ENCODE assay signal across 32 cellular contexts in the genomic region with DNA sequence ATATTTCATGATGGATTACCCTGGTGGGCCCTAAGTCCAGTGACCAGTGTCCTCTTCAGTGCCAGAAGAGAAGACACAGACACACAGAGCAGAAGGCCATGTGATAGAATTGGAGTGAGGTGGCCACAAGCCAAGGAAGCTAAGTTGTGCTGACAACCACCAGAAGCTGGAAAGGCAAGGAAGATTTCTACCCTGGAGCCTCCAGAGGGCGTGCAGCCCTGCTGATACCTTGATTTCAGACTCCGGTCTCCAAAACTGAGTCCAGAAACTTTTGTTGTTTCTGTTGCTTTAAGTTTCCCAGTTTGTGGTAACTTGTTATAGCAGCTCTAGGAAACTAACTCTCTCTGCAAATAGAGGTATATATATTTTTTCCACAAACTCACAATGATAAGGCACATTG.
DNase-seq lines count a peak whose midpoint lies in the region; ATAC-seq, FAIRE-seq and TF ChIP-seq lines count a peak whose summit lies in the region.
"Had no signal": no experiment of that assay in that cellular context is flagged by ENCODE, and none has a peak within 500 bp of the region (broad histone marks: within the 10 kb centered on the region; RNA-seq: fewer than 3 reads in every experiment).

No MANE protein-coding gene starts in this region.

- in situ Hi-C loops in HepG2 (cut with HindIII; ENCODE audit: extremely low pct_ligation_motif_present, low pct_unique_long_range_greater_than_20kb): no loop called here

- TF ChIP-seq EP300 in HepG2 (IDR thresholded peaks at IDR 0.05; ENCODE audit: low read depth in 2 of 2, low read length in 2 of 2) (no peak), HepG2 (CRISPR knock-in tag; IDR thresholded peaks at IDR 0.05; ENCODE audit: borderline replicate concordance) (no peak)

- ATAC-seq in HepG2 (no peak), right lobe of liver (no peak), GM23338 (no peak), lower lobe of right lung (no peak)
- ATAC-seq: CD8-positive, alpha-beta T cell; pancreas; upper lobe of right lung had no signal

- H3K9me3 ChIP-seq in HepG2 (ENCODE audit: low read length) (no peaks in the 10 kb centered on the region), right lobe of liver (no peaks in the 10 kb centered on the region), WERI-Rb-1 (ENCODE audit: severe bottlenecking) (peaks cover 7% of the 10 kb centered on the region), lower lobe of right lung (no peaks in the 10 kb centered on the region), osteoblast (ENCODE audit: low read depth, low read length) (no peaks in the 10 kb centered on the region)
- H3K9me3 ChIP-seq: pancreas, SJCRH30, suprapubic skin, upper lobe of right lung had no signal

- no peaks in the 10 kb centered on the region; the same call in 1 of the 2 replicates for H4K20me1 ChIP-seq in HepG2 (ENCODE audit: insufficient read depth, low read length)
- H4K20me1 ChIP-seq in GM23338 (replicated peaks; ENCODE audit: insufficient read depth): no peaks in the 10 kb centered on the region
- no peaks in the 10 kb centered on the region for H4K20me1 ChIP-seq in osteoblast (ENCODE audit: insufficient read depth, low read length)

- no peak for TF ChIP-seq RAD21 in HepG2 (CRISPR knock-in tag; IDR thresholded peaks at IDR 0.05)

- WGBS in HepG2 (ENCODE audit: low lambda C conversion rate): 5% methylated on average over 2 of the region's 2 CpGs
- whole genome bisulfite sequencing in right lobe of liver (ENCODE audit: insufficient coverage, low coverage, low lambda C conversion rate, missing lambda C conversion rate): 39% methylated on average over 2 of the region's 2 CpGs

- intact Hi-C loops in HepG2 (cut with micrococcal nuclease; ENCODE audit: unreplicated experiment) (no loop called here), right lobe of liver (cut with DNase I) (no loop called here), lower lobe of right lung (cut with DNase I) (no loop called here)
- intact Hi-C loops in activated T-helper 1 cell treated with anti-CD3 and anti-CD28 coated beads, Interleukin-12 subunit alpha, Interleukin-12 subunit beta, Interleukin-2, Interleukin-4 antibody, amounts not matched to agents 30 ng/mL and 10 ng/mL and 1 ng/mL, durations not matched to agents 14 hours and 24 hours and 36 hours (cut with micrococcal nuclease): no loop called here

- BruUV-seq in HepG2 (replicated peaks; lab: Mats Ljungman, UMichigan): no TSS peak

- H2AFZ ChIP-seq in HepG2 (ENCODE audit: low read length) (no peak overlapping the region), GM23338 (no peak overlapping the region), osteoblast (ENCODE audit: low read length) (no peak overlapping the region)

- no peak overlapping the region for H3K27ac Mint-ChIP-seq in GM23338
- H3K27ac Mint-ChIP-seq in activated T-helper 1 cell treated with anti-CD3 and anti-CD28 coated beads, Interleukin-12 subunit alpha, Interleukin-12 subunit beta, Interleukin-2, Interleukin-4 antibody, amounts not matched to agents 30 ng/mL and 10 ng/mL and 1 ng/mL, durations not matched to agents 14 hours and 24 hours and 36 hours: no peak overlapping the region
- H3K27ac Mint-ChIP-seq: activated CD4-positive, alpha-beta T cell treated with anti-CD3 and anti-CD28 coated beads, Interleukin-2, amount 10 ng/mL, durations not matched to agents 24 days and 14 days; activated naive CD8-positive, alpha-beta T cell; CD8-positive, alpha-beta T cell; immature natural killer cell; memory B cell had no signal

- no peak overlapping the region for H3K27ac ChIP-seq in HepG2 (ENCODE audit: extremely low read length, insufficient read depth, low read length)
- H3K27ac ChIP-seq in right lobe of liver: no peak overlapping the region
- no peak overlapping the region for H3K27ac ChIP-seq in GM23338 (ENCODE audit: low read depth)
- H3K27ac ChIP-seq in WERI-Rb-1: no peak overlapping the region
- no peak overlapping the region for H3K27ac ChIP-seq in lower lobe of right lung
- no peak overlapping the region for H3K27ac ChIP-seq in osteoblast (ENCODE audit: low read depth, low read length)
- H3K27ac ChIP-seq: HL-60, KMS-11, pancreas, SJCRH30, skin epidermis, suprapubic skin, upper lobe of right lung had no signal

- H3K79me2 ChIP-seq in HepG2 (ENCODE audit: insufficient read depth, low read length) (no peaks in the 10 kb centered on the region), GM23338 (replicated peaks; ENCODE audit: insufficient read depth) (no peaks in the 10 kb centered on the region), osteoblast (ENCODE audit: insufficient read depth, low read length) (no peaks in the 10 kb centered on the region)

- no peaks in the 10 kb centered on the region for H3K4me1 Mint-ChIP-seq in GM23338
- no peaks in the 10 kb centered on the region for H3K4me1 Mint-ChIP-seq in activated T-helper 1 cell treated with anti-CD3 and anti-CD28 coated beads, Interleukin-12 subunit alpha, Interleukin-12 subunit beta, Interleukin-2, Interleukin-4 antibody, amounts not matched to agents 30 ng/mL and 10 ng/mL and 1 ng/mL, durations not matched to agents 14 hours and 24 hours and 36 hours (ENCODE audit: low read depth)
- H3K4me1 Mint-ChIP-seq: activated CD4-positive, alpha-beta T cell treated with anti-CD3 and anti-CD28 coated beads, Interleukin-2, amount 10 ng/mL, durations not matched to agents 24 days and 14 days; immature natural killer cell; memory B cell had no signal

- H3K4me3 Mint-ChIP-seq in GM23338: no peak overlapping the region
- H3K4me3 Mint-ChIP-seq in activated T-helper 1 cell treated with anti-CD3 and anti-CD28 coated beads, Interleukin-12 subunit alpha, Interleukin-12 subunit beta, Interleukin-2, Interleukin-4 antibody, amounts not matched to agents 30 ng/mL and 10 ng/mL and 1 ng/mL, durations not matched to agents 14 hours and 24 hours and 36 hours: no peak overlapping the region
- H3K4me3 Mint-ChIP-seq: activated CD4-positive, alpha-beta T cell treated with anti-CD3 and anti-CD28 coated beads, Interleukin-2, amount 10 ng/mL, durations not matched to agents 24 days and 14 days; activated naive CD8-positive, alpha-beta T cell; CD8-positive, alpha-beta T cell; immature natural killer cell; memory B cell had no signal

- peaks cover 3% of the 10 kb centered on the region; the same call in 1 of the 3 replicates for H3K9me3 Mint-ChIP-seq in GM23338
- H3K9me3 Mint-ChIP-seq in activated T-helper 1 cell treated with anti-CD3 and anti-CD28 coated beads, Interleukin-12 subunit alpha, Interleukin-12 subunit beta, Interleukin-2, Interleukin-4 antibody, amounts not matched to agents 30 ng/mL and 10 ng/mL and 1 ng/mL, durations not matched to agents 14 hours and 24 hours and 36 hours: no peaks in the 10 kb centered on the region
- H3K9me3 Mint-ChIP-seq: activated CD4-positive, alpha-beta T cell treated with anti-CD3 and anti-CD28 coated beads, Interleukin-2, amount 10 ng/mL, durations not matched to agents 24 days and 14 days; CD8-positive, alpha-beta T cell; immature natural killer cell had no signal

- no peak for DNase-seq in HepG2 (ENCODE audit: low spot score)
- DNase-seq in right lobe of liver: no peak
- peak; percentile 6 for DNase-seq in GM23338 (ENCODE audit: low spot score)
- DNase-seq in WERI-Rb-1: no peak
- DNase-seq in lower lobe of right lung: no peak
- no peak for DNase-seq in osteoblast (ENCODE audit: insufficient read length, low spot score, missing footprints)
- no peak for DNase-seq in NCI-H524 (lab: John Stamatoyannopoulos, UW)
- DNase-seq in activated T-helper 1 cell treated with anti-CD3 and anti-CD28 coated beads, Interleukin-12 subunit alpha, Interleukin-12 subunit beta, Interleukin-2, Interleukin-4 antibody, amounts not matched to agents 30 ng/mL and 10 ng/mL and 1 ng/mL, durations not matched to agents 14 hours and 24 hours and 36 hours (ENCODE audit: low spot score): no peak
- DNase-seq: activated CD4-positive, alpha-beta T cell treated with anti-CD3 and anti-CD28 coated beads, Interleukin-2, amount 10 ng/mL, durations not matched to agents 24 days and 14 days; activated effector memory CD4-positive, alpha-beta T cell treated with anti-CD3 and anti-CD28 coated beads, Interleukin-2, amount 50 U/mL, for 16 hours; CD8-positive, alpha-beta T cell; H7; hypothalamus; immature natural killer cell; NCI-H146; NCI-H2107; NCI-H446; pancreas; retina; RPMI8226; SJCRH30; stimulated activated naive CD4-positive, alpha-beta T cell treated with Interleukin-2 at 50 U/mL for 16 hours; T1000; upper lobe of right lung had no signal

- H3K4me3 ChIP-seq in HepG2 (replicated peaks in 1 of 3; ENCODE audit: insufficient read depth in 1 of 3, low read depth in 2 of 3, low read length in 3 of 3): no peak overlapping the region
- H3K4me3 ChIP-seq in right lobe of liver: no peak overlapping the region
- no peak overlapping the region for H3K4me3 ChIP-seq in GM23338
- no peak overlapping the region for H3K4me3 ChIP-seq in WERI-Rb-1 (ENCODE audit: low read depth, low read length)
- H3K4me3 ChIP-seq in lower lobe of right lung: no peak overlapping the region
- no peak overlapping the region for H3K4me3 ChIP-seq in osteoblast (ENCODE audit: insufficient read depth, low read length)
- H3K4me3 ChIP-seq: pancreas, SJCRH30, skin epidermis, suprapubic skin, upper lobe of right lung had no signal

- H3K4me2 ChIP-seq in HepG2 (ENCODE audit: low read depth, low read length) (no peak overlapping the region), GM23338 (no peak overlapping the region), osteoblast (ENCODE audit: insufficient read depth, low read length) (no peak overlapping the region)
- H3K4me2 ChIP-seq: KMS-11 had no signal

- 0 out of 3 replicates have a peak, but pooled peaks cover 4% of the 10 kb centered on the region for H3K36me3 Mint-ChIP-seq in GM23338 (ENCODE audit: low read depth)
- H3K36me3 Mint-ChIP-seq in activated T-helper 1 cell treated with anti-CD3 and anti-CD28 coated beads, Interleukin-12 subunit alpha, Interleukin-12 subunit beta, Interleukin-2, Interleukin-4 antibody, amounts not matched to agents 30 ng/mL and 10 ng/mL and 1 ng/mL, durations not matched to agents 14 hours and 24 hours and 36 hours (ENCODE audit: low read depth): no peaks in the 10 kb centered on the region
- H3K36me3 Mint-ChIP-seq: activated naive CD8-positive, alpha-beta T cell; CD8-positive, alpha-beta T cell; immature natural killer cell; memory B cell had no signal

- no peaks in the 10 kb centered on the region for H3K27me3 ChIP-seq in HepG2 (ENCODE audit: control insufficient read depth in 1 of 2, insufficient read depth in 2 of 2, low read length in 2 of 2)
- H3K27me3 ChIP-seq in right lobe of liver: no peaks in the 10 kb centered on the region
- H3K27me3 ChIP-seq in GM23338 (ENCODE audit: insufficient read depth): no peaks in the 10 kb centered on the region
- H3K27me3 ChIP-seq in WERI-Rb-1 (ENCODE audit: insufficient read depth, low read depth, severe bottlenecking): peaks cover 65% of the 10 kb centered on the region
- peaks cover 4% of the 10 kb centered on the region for H3K27me3 ChIP-seq in lower lobe of right lung (ENCODE audit: low read depth)
- no peaks in the 10 kb centered on the region for H3K27me3 ChIP-seq in osteoblast (ENCODE audit: insufficient read depth, low read length)
- H3K27me3 ChIP-seq: pancreas, SJCRH30, upper lobe of right lung had no signal

- FAIRE-seq in HepG2 (lab: Jason Lieb, UNC): no peak
- FAIRE-seq: A204.1, endothelial cell of umbilical vein, pancreas had no signal

- H3K9ac ChIP-seq in HepG2 (ENCODE audit: insufficient read depth, low read depth, low read length): no peak overlapping the region
- H3K9ac ChIP-seq: KMS-11 had no signal

- H3K9me2 ChIP-seq in GM23338 (ENCODE audit: insufficient read depth): no peaks in the 10 kb centered on the region

- CTCF ChIA-PET in HepG2 (lab: Yijun Ruan, JAX; ENCODE audit: low intra/inter-chr PET ratio, low total read pairs): no interaction called here

- H3K27me3 Mint-ChIP-seq in GM23338 (ENCODE audit: insufficient read depth, low read depth, poor library complexity): no peaks in the 10 kb centered on the region
- no peaks in the 10 kb centered on the region for H3K27me3 Mint-ChIP-seq in activated T-helper 1 cell treated with anti-CD3 and anti-CD28 coated beads, Interleukin-12 subunit alpha, Interleukin-12 subunit beta, Interleukin-2, Interleukin-4 antibody, amounts not matched to agents 30 ng/mL and 10 ng/mL and 1 ng/mL, durations not matched to agents 14 hours and 24 hours and 36 hours (ENCODE audit: insufficient read depth)
- H3K27me3 Mint-ChIP-seq: activated CD4-positive, alpha-beta T cell treated with anti-CD3 and anti-CD28 coated beads, Interleukin-2, amount 10 ng/mL, durations not matched to agents 24 days and 14 days; activated naive CD8-positive, alpha-beta T cell had no signal

- POLR2A ChIA-PET in HepG2 (lab: Yijun Ruan, JAX): no interaction called here

- TF ChIP-seq POLR2A in HepG2 (IDR thresholded peaks at IDR 0.05; ENCODE audit: insufficient read depth in 1 of 2, low read depth in 2 of 2, low read length in 2 of 2) (no peak), right lobe of liver (IDR thresholded peaks at IDR 0.05) (no peak)

- no peaks in the 10 kb centered on the region for H3F3A ChIP-seq in GM23338 (replicated peaks; ENCODE audit: low read depth)

- no peaks in the 10 kb centered on the region for H3K4me1 ChIP-seq in HepG2 (ENCODE audit: insufficient read depth, low read length)
- H3K4me1 ChIP-seq in right lobe of liver: no peaks in the 10 kb centered on the region
- no peaks in the 10 kb centered on the region for H3K4me1 ChIP-seq in GM23338 (ENCODE audit: insufficient read depth)
- no peaks in the 10 kb centered on the region for H3K4me1 ChIP-seq in lower lobe of right lung
- H3K4me1 ChIP-seq in osteoblast (ENCODE audit: insufficient read depth, low read length): no peaks in the 10 kb centered on the region
- H3K4me1 ChIP-seq: pancreas, SJCRH30, suprapubic skin, upper lobe of right lung had no signal

- no peaks in the 10 kb centered on the region for H3K36me3 ChIP-seq in HepG2 (replicated peaks in 1 of 2; ENCODE audit: control insufficient read depth in 1 of 2, insufficient read depth in 2 of 2, low read length in 2 of 2)
- no peaks in the 10 kb centered on the region for H3K36me3 ChIP-seq in right lobe of liver
- no peaks in the 10 kb centered on the region for H3K36me3 ChIP-seq in GM23338 (ENCODE audit: insufficient read depth)
- H3K36me3 ChIP-seq in WERI-Rb-1: no peaks in the 10 kb centered on the region
- H3K36me3 ChIP-seq in lower lobe of right lung: no peaks in the 10 kb centered on the region
- H3K36me3 ChIP-seq in osteoblast (ENCODE audit: insufficient read depth, low read length): no peaks in the 10 kb centered on the region
- H3K36me3 ChIP-seq: pancreas, SJCRH30, suprapubic skin, upper lobe of right lung had no signal

- 0 out of 2 replicates have a peak, but pooled peaks have one; percentile 15 for TF ChIP-seq CTCF in HepG2 (CRISPR knock-in tag; IDR thresholded peaks at IDR 0.05)
- TF ChIP-seq CTCF in right lobe of liver (IDR thresholded peaks at IDR 0.05): no peak
- TF ChIP-seq CTCF in GM23338 (conservative IDR thresholded peaks at IDR 0.05; ENCODE audit: low read depth in 2 of 2): peak; percentile 19 to 25; a peak in 3 of 4 replicates
- TF ChIP-seq CTCF in WERI-Rb-1 (IDR thresholded peaks at IDR 0.05; ENCODE audit: low read depth, low read length): peak; percentile 31; the same call in 1 of the 2 replicates
- no peak for TF ChIP-seq CTCF in lower lobe of right lung (IDR thresholded peaks at IDR 0.05)
- TF ChIP-seq CTCF in osteoblast (IDR thresholded peaks at IDR 0.05; ENCODE audit: extremely low read depth, low read depth, low read length): no peak

Comparison
In these comparisons a context has a peak if more than half of its experiments do, and no peak if none do; other contexts are left out.
1. CTCF ChIP-seq: peak in HepG2 (single experiment), GM23338 (2 of 2) and WERI-Rb-1 (single experiment); none in right lobe of liver (0 of 4), lower lobe of right lung (single experiment) and osteoblast (single experiment).